ENCODE assay signal across 7 cellular contexts in genomic region chr12:52121848-52122838, GRCh38. TPM values are rescaled to one million over a fixed set of nuclear protein-coding genes. Genes with fewer than 3 reads are reported as not detected.
DNase-seq lines count a peak whose midpoint lies in the region; ATAC-seq, FAIRE-seq and TF ChIP-seq lines count a peak whose summit lies in the region.

No MANE protein-coding gene starts in this region.

- H3K9me3 Mint-ChIP-seq in chondrocyte (ENCODE audit: low read depth): no peaks in the 10 kb centered on the region

- H3K36me3 ChIP-seq in left lung: no peaks in the 10 kb centered on the region

- DNase-seq in GM18507 (ENCODE audit: extremely low spot score, insufficient read length, low read depth) (peak; percentile 62), NCI-H2107 (lab: John Stamatoyannopoulos, UW) (peak; percentile 74), chondrocyte (ENCODE audit: low spot score) (no peak), left lung (peak in 1 of 2 donors; percentile 90)
- peak; percentile 36 for DNase-seq in activated CD4-positive, alpha-beta T cell treated with anti-CD3 and anti-CD28 coated beads for 1 hour
- DNase-seq in stimulated activated CD4-positive, alpha-beta T cell treated with anti-CD3 and anti-CD28 coated beads, TNF-alpha, amount 100 ng/mL, for 24 hours (ENCODE audit: low read depth in 3 of 3): peak; percentile 34 to 62 (median 44)

- intact Hi-C loops in left lung (cut with DNase I): loop anchor here in 1 of 2 donors (10.0 kb wide), 1 partner anchor 97 kb away; no protein-coding TSS in a partner anchor

- peaks cover 0 to 28% of the 10 kb centered on the region in 2 donors for H3K4me1 ChIP-seq in left lung

- ATAC-seq in left lung (peak; percentile 65), GM19351 (IDR thresholded peaks at IDR 0.05; ENCODE audit: unreplicated experiment) (no peak)

- no peak overlapping the region for H3K27ac Mint-ChIP-seq in chondrocyte (ENCODE audit: unreplicated experiment)

- H3K27ac ChIP-seq in left lung: no peak overlapping the region

- peak; percentile 91 for TF ChIP-seq CTCF in chondrocyte (IDR thresholded peaks at IDR 0.05)
- TF ChIP-seq CTCF in left lung (IDR thresholded peaks at IDR 0.05): peak; percentile 62 to 64

- H3K9me3 ChIP-seq in left lung: no peaks in the 10 kb centered on the region

- H3K4me1 Mint-ChIP-seq in chondrocyte (ENCODE audit: low read depth): peaks cover 7% of the 10 kb centered on the region

- H3K36me3 Mint-ChIP-seq in chondrocyte (ENCODE audit: low read depth): no peaks in the 10 kb centered on the region

- peaks cover 0 to 43% of the 10 kb centered on the region in 2 donors for H3K27me3 ChIP-seq in left lung

- FAIRE-seq in GM18507 (lab: Jason Lieb, UNC): peak; percentile 84

- no peak overlapping the region for H3K4me3 Mint-ChIP-seq in chondrocyte (ENCODE audit: unreplicated experiment)

- H3K4me3 ChIP-seq in left lung: no peak overlapping the region

- H3K27me3 Mint-ChIP-seq in chondrocyte (ENCODE audit: low read depth): peaks cover 4% of the 10 kb centered on the region

RNA-seq across cellular contexts. Expression of gene SMIM41, which starts 42.6 kb away (rescaled TPM):
- total RNA-seq in chondrocyte (not detected in 3 replicates), left lung (1 to 10 TPM in 1 of 2 donors, under 1 TPM in 1; 0.47 to 4.5 TPM)

RNA-seq across cellular contexts. Expression of gene ATG101, which starts 52.4 kb away (rescaled TPM):
- total RNA-seq in chondrocyte: 48.0 to 55.1 TPM (median 50.5 TPM) in 3 replicates
- total RNA-seq in left lung: 10 to 100 TPM; 35.7 to 42.4 TPM
